Comparison of ENCODE assay signal across 8 cellular contexts in the genomic region with DNA sequence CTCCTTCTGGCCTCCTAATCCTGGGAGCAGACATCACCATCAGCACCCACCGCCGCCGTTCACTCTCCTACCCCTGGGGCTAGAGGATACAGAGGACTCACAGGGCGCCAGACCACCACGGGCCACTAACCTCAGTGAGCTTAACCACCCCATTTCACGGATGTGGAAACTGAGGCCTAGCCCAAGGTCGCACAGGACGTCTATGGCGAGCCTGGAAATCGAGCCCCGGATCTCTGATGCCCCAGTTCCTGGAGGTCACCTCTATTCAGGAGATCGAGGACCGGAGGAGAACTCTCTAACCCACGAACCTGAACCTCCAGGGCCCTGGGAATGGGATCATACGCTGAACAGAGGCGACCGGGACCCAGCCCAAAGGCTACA. TPM values are rescaled to one million over a fixed set of nuclear protein-coding genes. Genes with fewer than 3 reads are reported as not detected.
DNase-seq lines count a peak whose midpoint lies in the region; TF ChIP-seq lines count a peak whose summit lies in the region.

No MANE protein-coding gene starts in this region.

- intact Hi-C loops in testis (cut with DNase I; ENCODE audit: low total_unique reads), result no loop called here

- WGBS in testis, 2 donors, result 2% methylated on average over 13 of the region's 17 CpGs; no CpG with 5 or more reads in 1 of the 2 donors

- H2AFZ ChIP-seq in ACC112 (ENCODE audit: low read length, unreplicated experiment), result peak overlapping the region; percentile 73

- H3K4me3 ChIP-seq in ACC112 (ENCODE audit: low read depth, low read length) (peak overlapping the region; percentile 85), HFF-Myc (replicated peaks; ENCODE audit: low read depth, low read length) (peak overlapping the region; percentile 99), adipocyte (ENCODE audit: low read length) (peak overlapping the region; percentile 99), testis (peak overlapping the region; percentile 73 to 77)

- H3K9ac ChIP-seq in adipocyte (ENCODE audit: low read length), result peak overlapping the region; percentile 98

- H3K4me1 ChIP-seq in ACC112 (ENCODE audit: control insufficient read depth, insufficient read depth, low read length, unreplicated experiment), result peaks cover 12% of the 10 kb centered on the region
- H3K4me1 ChIP-seq in adipocyte (ENCODE audit: control insufficient read depth, insufficient read depth, low read length), result peaks cover 14% of the 10 kb centered on the region
- H3K4me1 ChIP-seq in testis, result peaks cover 13% of the 10 kb centered on the region

- TF ChIP-seq CTCF in HFF-Myc (IDR thresholded peaks at IDR 0.05; ENCODE audit: low read depth, low read length, missing control alignments), result no peak
- no peak for TF ChIP-seq CTCF in testis (IDR thresholded peaks at IDR 0.05)

- H3K27ac ChIP-seq in ACC112 (ENCODE audit: low read depth, low read length) (peak overlapping the region; percentile 7; the same call in 1 of the 2 replicates), layer of hippocampus (ENCODE audit: low read depth, low read length) (peak overlapping the region; percentile 58), testis (peak overlapping the region in 1 of 2 donors; percentile 60)

- no peaks in the 10 kb centered on the region for H3K36me3 ChIP-seq in ACC112 (ENCODE audit: insufficient read depth, low read length)
- peaks cover 4% of the 10 kb centered on the region for H3K36me3 ChIP-seq in adipocyte (ENCODE audit: control insufficient read depth, insufficient read depth, low read length, severe bottlenecking)
- no peaks in the 10 kb centered on the region for H3K36me3 ChIP-seq in testis (ENCODE audit: low read depth, missing control alignments)

- no peak for TF ChIP-seq POLR2A in testis (IDR thresholded peaks at IDR 0.05)

- peaks cover 16% of the 10 kb centered on the region for H3K79me2 ChIP-seq in ACC112 (ENCODE audit: control insufficient read depth, insufficient read depth, low read length, unreplicated experiment)

- H3K27me3 ChIP-seq in ACC112 (ENCODE audit: insufficient read depth, low read length), result no peaks in the 10 kb centered on the region
- H3K27me3 ChIP-seq in adipocyte (replicated peaks; ENCODE audit: control insufficient read depth, insufficient read depth, low read length), result no peaks in the 10 kb centered on the region
- H3K27me3 ChIP-seq in layer of hippocampus (ENCODE audit: control insufficient read depth, insufficient read depth, low read length), result no peaks in the 10 kb centered on the region
- H3K27me3 ChIP-seq in testis, result no peaks in the 10 kb centered on the region

- DNase-seq in HFF-Myc (ENCODE audit: extremely low read depth, low read depth), result no peak
- no peak for DNase-seq in adipocyte (ENCODE audit: low read depth)
- DNase-seq in testis, result no peak
- DNase-seq in NOMO-1 treated with dmso at 0.1 percent for 144 hours (lab: John Stamatoyannopoulos, UW; ENCODE audit: unreplicated experiment), result no peak
- DNase-seq in activated gamma-delta T cell (lab: John Stamatoyannopoulos, UW), result no peak
- DNase-seq in NCI-H526 (lab: John Stamatoyannopoulos, UW), result no peak

- H3K9me3 ChIP-seq in adipocyte (ENCODE audit: control insufficient read depth, low read length) (no peaks in the 10 kb centered on the region), testis (no peaks in the 10 kb centered on the region)

RNA-seq across cellular contexts. Expression of a gene that starts 0.3 kb away (rescaled TPM):
- 10 to 100 TPM; 27.7 to 49.1 TPM for total RNA-seq in testis
- polyA plus RNA-seq in testis (ENCODE audit: insufficient read depth, low read depth, low replicate concordance), result 56.9 TPM

RNA-seq across cellular contexts. Expression of a gene that starts 7.2 kb away (rescaled TPM):
- total RNA-seq in testis, result under 1 TPM; 0.37 to 0.47 TPM
- 2.0 TPM for polyA plus RNA-seq in testis (ENCODE audit: insufficient read depth, low read depth, low replicate concordance)

RNA-seq across cellular contexts. Expression of a gene that starts 14.7 kb away (rescaled TPM):
- 10 to 100 TPM; 12.2 to 12.3 TPM for total RNA-seq in testis
- 6.5 TPM for polyA plus RNA-seq in testis (ENCODE audit: insufficient read depth, low read depth, low replicate concordance)

RNA-seq across cellular contexts. Expression of a gene that starts 37.3 kb away (rescaled TPM):
- total RNA-seq in testis, result 10 to 100 TPM; 13.3 to 19.8 TPM
- polyA plus RNA-seq in testis (ENCODE audit: insufficient read depth, low read depth, low replicate concordance), result 43.6 TPM
